Comparison of ENCODE assay signal across 11 cellular contexts in the genomic region with DNA sequence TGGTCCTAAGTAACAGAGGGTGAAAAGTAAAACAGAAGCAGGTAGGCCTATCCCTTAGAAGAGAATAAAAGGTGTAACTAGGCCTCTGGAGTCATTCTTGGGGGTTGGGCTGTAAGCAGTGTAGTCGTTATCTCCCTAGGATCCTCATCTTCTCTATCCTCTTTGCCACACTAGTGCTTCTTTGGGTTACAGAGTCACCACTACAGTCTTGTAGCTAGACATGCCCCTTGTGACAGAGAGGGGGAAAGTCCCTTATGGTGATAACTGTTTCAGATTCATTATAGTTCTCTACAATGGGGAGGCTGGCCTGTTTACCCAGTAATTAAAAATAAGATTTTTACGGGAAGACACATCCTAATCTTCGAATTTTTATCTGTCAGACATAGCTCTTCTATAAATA. TPM values are rescaled to one million over a fixed set of nuclear protein-coding genes. Genes with fewer than 3 reads are reported as not detected.
DNase-seq lines count a peak whose midpoint lies in the region; ATAC-seq and TF ChIP-seq lines count a peak whose summit lies in the region.
"Had no signal": no experiment of that assay in that cellular context is flagged by ENCODE, and none has a peak within 500 bp of the region (broad histone marks: within the 10 kb centered on the region; RNA-seq: fewer than 3 reads in every experiment).

No MANE protein-coding gene starts in this region.

- H3K27me3 Mint-ChIP-seq in activated CD4-positive, alpha-beta T cell treated with anti-CD3 and anti-CD28 coated beads for 36 hours = no peaks in the 10 kb centered on the region
- H3K27me3 Mint-ChIP-seq in activated CD4-positive, alpha-beta T cell treated with anti-CD3 and anti-CD28 coated beads, Interleukin-2, amount 10 ng/mL, durations not matched to agents 7 days and 5 days = no peaks in the 10 kb centered on the region
- H3K27me3 Mint-ChIP-seq in naive thymus-derived CD4-positive, alpha-beta T cell = no peaks in the 10 kb centered on the region

- H3K4me1 Mint-ChIP-seq in activated CD4-positive, alpha-beta T cell treated with anti-CD3 and anti-CD28 coated beads for 36 hours = peaks cover 25% of the 10 kb centered on the region
- H3K4me1 Mint-ChIP-seq in activated CD4-positive, alpha-beta T cell treated with anti-CD3 and anti-CD28 coated beads, Interleukin-2, amount 10 ng/mL, durations not matched to agents 7 days and 5 days = peaks cover 6% of the 10 kb centered on the region
- peaks cover 0 to 18% (median 7%) of the 10 kb centered on the region in 7 donors for H3K4me1 Mint-ChIP-seq in naive thymus-derived CD4-positive, alpha-beta T cell

- DNase-seq in activated CD4-positive, alpha-beta T cell treated with anti-CD3 and anti-CD28 coated beads for 36 hours = peak; percentile 11
- no peak for DNase-seq in activated CD4-positive, alpha-beta T cell treated with anti-CD3 and anti-CD28 coated beads, Interleukin-2, amount 10 ng/mL, durations not matched to agents 7 days and 5 days
- DNase-seq in naive thymus-derived CD4-positive, alpha-beta T cell = no peak
- DNase-seq in NCI-H510A (lab: John Stamatoyannopoulos, UW) (no peak), vagina (ENCODE audit: extremely low spot score in 2 of 2) (no peak), ureter (ENCODE audit: low spot score) (no peak)
- DNase-seq: body of pancreas, SIG-M5, tibial artery had no signal

- no peak overlapping the region for H3K27ac ChIP-seq in naive thymus-derived CD4-positive, alpha-beta T cell (ENCODE audit: low read depth, low read length)
- no peak overlapping the region for H3K27ac ChIP-seq in vagina
- H3K27ac ChIP-seq: body of pancreas, tibial artery had no signal

- H3K36me3 Mint-ChIP-seq in activated CD4-positive, alpha-beta T cell treated with anti-CD3 and anti-CD28 coated beads for 36 hours (ENCODE audit: low read depth) = peaks cover 22% of the 10 kb centered on the region
- peaks cover 32% of the 10 kb centered on the region for H3K36me3 Mint-ChIP-seq in activated CD4-positive, alpha-beta T cell treated with anti-CD3 and anti-CD28 coated beads, Interleukin-2, amount 10 ng/mL, durations not matched to agents 7 days and 5 days (ENCODE audit: low read depth)
- H3K36me3 Mint-ChIP-seq in naive thymus-derived CD4-positive, alpha-beta T cell = peaks cover 2 to 31% (median 19%) of the 10 kb centered on the region in 5 donors

- no peak overlapping the region for H3K27ac Mint-ChIP-seq in activated CD4-positive, alpha-beta T cell treated with anti-CD3 and anti-CD28 coated beads for 36 hours
- no peak overlapping the region for H3K27ac Mint-ChIP-seq in activated CD4-positive, alpha-beta T cell treated with anti-CD3 and anti-CD28 coated beads, Interleukin-2, amount 10 ng/mL, durations not matched to agents 7 days and 5 days
- peak overlapping the region in 6 of 9 donors; percentile 4 to 81 (median 50) for H3K27ac Mint-ChIP-seq in naive thymus-derived CD4-positive, alpha-beta T cell

- H3K4me3 Mint-ChIP-seq in activated CD4-positive, alpha-beta T cell treated with anti-CD3 and anti-CD28 coated beads for 36 hours = no peak overlapping the region
- H3K4me3 Mint-ChIP-seq in activated CD4-positive, alpha-beta T cell treated with anti-CD3 and anti-CD28 coated beads, Interleukin-2, amount 10 ng/mL, durations not matched to agents 7 days and 5 days = no peak overlapping the region
- H3K4me3 Mint-ChIP-seq in naive thymus-derived CD4-positive, alpha-beta T cell = no peak overlapping the region

- no peaks in the 10 kb centered on the region for H3K9me3 ChIP-seq in naive thymus-derived CD4-positive, alpha-beta T cell (ENCODE audit: control insufficient read depth in 2 of 3, low read length in 3 of 3)
- no peaks in the 10 kb centered on the region for H3K9me3 ChIP-seq in vagina
- H3K9me3 ChIP-seq: body of pancreas, tibial artery had no signal

- TF ChIP-seq CTCF in vagina (IDR thresholded peaks at IDR 0.05) = no peak

- H3K4me3 ChIP-seq in naive thymus-derived CD4-positive, alpha-beta T cell (ENCODE audit: low read length) = no peak overlapping the region
- no peak overlapping the region for H3K4me3 ChIP-seq in vagina
- H3K4me3 ChIP-seq: body of pancreas, tibial artery had no signal

- TF ChIP-seq POLR2A in vagina (IDR thresholded peaks at IDR 0.05) = no peak

- POLR2A ChIA-PET in activated CD4-positive, alpha-beta T cell treated with anti-CD3 and anti-CD28 coated beads for 36 hours (lab: Charles Lee) = interaction anchor here (0.6 to 0.7 kb wide), 2 partner anchors 20 to 27 kb away, joined by 3 to 4 read pairs; no protein-coding TSS in a partner anchor
- POLR2A ChIA-PET in activated CD4-positive, alpha-beta T cell treated with anti-CD3 and anti-CD28 coated beads, Interleukin-2, amount 10 ng/mL, durations not matched to agents 7 days and 5 days (lab: Charles Lee) = no interaction called here
- POLR2A ChIA-PET in naive thymus-derived CD4-positive, alpha-beta T cell (lab: Charles Lee) = interaction anchor here (0.6 kb wide), 1 partner anchor 72 kb away, joined by 3 read pairs; no protein-coding TSS in a partner anchor

- peak; percentile 97 for ATAC-seq in activated CD4-positive, alpha-beta T cell treated with anti-CD3 and anti-CD28 coated beads for 36 hours
- ATAC-seq in GM21526 (IDR thresholded peaks at IDR 0.05; ENCODE audit: low FRiP score, unreplicated experiment) (peak; percentile 71), HG03196 (IDR thresholded peaks at IDR 0.05; ENCODE audit: unreplicated experiment) (peak; percentile 71)
- no peak for ATAC-seq in naive thymus-derived CD4-positive, alpha-beta T cell
- ATAC-seq: body of pancreas had no signal

- no peaks in the 10 kb centered on the region for H3K27me3 ChIP-seq in naive thymus-derived CD4-positive, alpha-beta T cell (ENCODE audit: control insufficient read depth in 2 of 2, insufficient read depth in 2 of 2, low read length in 2 of 2)
- H3K27me3 ChIP-seq in vagina = no peaks in the 10 kb centered on the region
- H3K27me3 ChIP-seq: body of pancreas, tibial artery had no signal

- no peaks in the 10 kb centered on the region for H3K4me1 ChIP-seq in naive thymus-derived CD4-positive, alpha-beta T cell (ENCODE audit: control insufficient read depth in 2 of 2, insufficient read depth in 2 of 2, low read length in 2 of 2)
- no peaks in the 10 kb centered on the region for H3K4me1 ChIP-seq in vagina
- H3K4me1 ChIP-seq: body of pancreas, tibial artery had no signal

- H3K9me3 Mint-ChIP-seq in activated CD4-positive, alpha-beta T cell treated with anti-CD3 and anti-CD28 coated beads for 36 hours (ENCODE audit: low read depth) = no peaks in the 10 kb centered on the region
- H3K9me3 Mint-ChIP-seq in activated CD4-positive, alpha-beta T cell treated with anti-CD3 and anti-CD28 coated beads, Interleukin-2, amount 10 ng/mL, durations not matched to agents 7 days and 5 days = no peaks in the 10 kb centered on the region
- no peaks in the 10 kb centered on the region for H3K9me3 Mint-ChIP-seq in naive thymus-derived CD4-positive, alpha-beta T cell

- intact Hi-C loops in activated CD4-positive, alpha-beta T cell treated with anti-CD3 and anti-CD28 coated beads for 36 hours (cut with DNase I, micrococcal nuclease) = loop anchor here in 1 of 2 experiments (2.0 to 5.0 kb wide), 2 partner anchors 16 to 34 kb away; a partner anchor contains a TSS
- intact Hi-C loops in naive thymus-derived CD4-positive, alpha-beta T cell (cut with micrococcal nuclease) = loop anchor here in 1 of 2 donors (1.0 kb wide), 1 partner anchor 16 kb away; a partner anchor contains a TSS
- intact Hi-C loops in vagina (cut with DNase I) = no loop called here

- peaks cover 6 to 40% (median 9%) of the 10 kb centered on the region in 3 experiments for H3K36me3 ChIP-seq in naive thymus-derived CD4-positive, alpha-beta T cell (ENCODE audit: control insufficient read depth in 2 of 3, insufficient read depth in 3 of 3, low read length in 3 of 3)
- peaks cover 0 to 7% of the 10 kb centered on the region in 2 donors for H3K36me3 ChIP-seq in vagina

- CTCF ChIA-PET in activated CD4-positive, alpha-beta T cell treated with anti-CD3 and anti-CD28 coated beads for 36 hours (lab: Charles Lee) = interaction anchor here (0.8 to 1.2 kb wide), 2 partner anchors 15 to 244 kb away, joined by 3 to 6 read pairs; no protein-coding TSS in a partner anchor
- CTCF ChIA-PET in activated CD4-positive, alpha-beta T cell treated with anti-CD3 and anti-CD28 coated beads, Interleukin-2, amount 10 ng/mL, durations not matched to agents 7 days and 5 days (lab: Charles Lee) = interaction anchor here (0.6 to 1.0 kb wide), 3 partner anchors 12 to 31 kb away, joined by 3 read pairs; no protein-coding TSS in a partner anchor
- CTCF ChIA-PET in naive thymus-derived CD4-positive, alpha-beta T cell (lab: Charles Lee) = no interaction called here

RNA-seq across cellular contexts. Expression of a gene that starts 16.4 kb away (rescaled TPM):
- total RNA-seq in activated CD4-positive, alpha-beta T cell treated with anti-CD3 and anti-CD28 coated beads for 36 hours = 10 to 100 TPM; 81.1 to 88.4 TPM
- total RNA-seq in activated CD4-positive, alpha-beta T cell treated with anti-CD3 and anti-CD28 coated beads, Interleukin-2, amount 10 ng/mL, durations not matched to agents 7 days and 5 days = 10 to 100 TPM; 58.0 to 60.1 TPM
- 10 to 100 TPM; 35.8 to 61.4 (median 52.0) TPM for total RNA-seq in naive thymus-derived CD4-positive, alpha-beta T cell
- 10 to 100 TPM; 34.2 to 37.4 TPM for polyA plus RNA-seq in naive thymus-derived CD4-positive, alpha-beta T cell
- total RNA-seq in vagina (37.6 TPM), ureter (59.2 TPM)

Comparison
In these comparisons a context has a peak if more than half of its experiments do, and no peak if none do; other contexts are left out.
1. H3K27ac Mint-ChIP-seq: peak in naive thymus-derived CD4-positive, alpha-beta T cell (6 of 9); none in activated CD4-positive, alpha-beta T cell treated with anti-CD3 and anti-CD28 coated beads for 36 hours (single experiment) and activated CD4-positive, alpha-beta T cell treated with anti-CD3 and anti-CD28 coated beads, Interleukin-2, amount 10 ng/mL, durations not matched to agents 7 days and 5 days (single experiment).